Comparison of ENCODE assay signal across 8 cellular contexts in genomic region chr11:6682936-6683861, GRCh38. TPM values are rescaled to one million over a fixed set of nuclear protein-coding genes. Genes with fewer than 3 reads are reported as not detected.
DNase-seq lines count a peak whose midpoint lies in the region; ATAC-seq and TF ChIP-seq lines count a peak whose summit lies in the region.

MRPL17 (minus strand) TSS chr11:6683340; CDS start chr11:6683296, 44 bp downstream.

- no peaks in the 10 kb centered on the region for H4K20me1 ChIP-seq in hepatocyte (ENCODE audit: insufficient read depth, poor library complexity, severe bottlenecking)

- peak; percentile 92 for ATAC-seq in GM18511 (IDR thresholded peaks at IDR 0.05; ENCODE audit: unreplicated experiment)
- ATAC-seq in HG03039 (IDR thresholded peaks at IDR 0.05; ENCODE audit: unreplicated experiment) = peak; percentile 88

- peaks cover 10% of the 10 kb centered on the region for H3K4me1 ChIP-seq in hepatocyte (ENCODE audit: insufficient read depth)

- H3K36me3 ChIP-seq in hepatocyte (replicated peaks; ENCODE audit: insufficient read depth, low read depth) = no peaks in the 10 kb centered on the region

- no peaks in the 10 kb centered on the region for H3K27me3 ChIP-seq in hepatocyte

- TF ChIP-seq CTCF in 22Rv1 (IDR thresholded peaks at IDR 0.05) (peak; percentile 95), hepatocyte (IDR thresholded peaks at IDR 0.05; ENCODE audit: poor library complexity) (peak; percentile 94)

- H3K9me3 ChIP-seq in hepatocyte (ENCODE audit: low read depth) = no peaks in the 10 kb centered on the region

- H3K4me2 ChIP-seq in hepatocyte = peak within 1 kb of the TSS; percentile 89

- 2% methylated on average over 70 of the region's 70 CpGs for WGBS in hepatocyte (ENCODE audit: low lambda C conversion rate, missing lambda C conversion rate)

- peak within 1 kb of the TSS; percentile 43 for H3K4me3 ChIP-seq in hepatocyte

- H3K27ac ChIP-seq in 22Rv1 (peak within 1 kb of the TSS; percentile 75), hepatocyte (peak within 1 kb of the TSS; percentile 85)

- peak; percentile 98 for DNase-seq in NCI-H2081 (lab: John Stamatoyannopoulos, UW)
- peak; percentile 96 for DNase-seq in T1000 (lab: John Stamatoyannopoulos, UW)
- peak; percentile 100 for DNase-seq in astrocyte of the hippocampus (ENCODE audit: low read depth, low spot score)
- peak; percentile 99 for DNase-seq in hepatocyte (ENCODE audit: low spot score)
- peak; percentile 97 for DNase-seq in renal cortical epithelial cell (ENCODE audit: low read depth)

- H3K9me2 ChIP-seq in hepatocyte (replicated peaks; ENCODE audit: insufficient read depth) = no peaks in the 10 kb centered on the region

- peaks cover 21% of the 10 kb centered on the region for H3K79me2 ChIP-seq in hepatocyte

- peak within 1 kb of the TSS; percentile 81 for H2AFZ ChIP-seq in hepatocyte

RNA-seq across cellular contexts. Expression of gene MRPL17, which starts in this region (rescaled TPM):
- total RNA-seq in hepatocyte (34.5 and 71.9 TPM in 2 replicates), renal cortical epithelial cell (27.2 and 49.8 TPM in 2 replicates)
- polyA plus RNA-seq in hepatocyte = 62.7 and 71.9 TPM in 2 replicates

Comparison
In these comparisons a context has a peak if more than half of its experiments do, and no peak if none do; other contexts are left out.
1. Peak in every context shown above with its lines: DNase-seq, ATAC-seq, H3K4me3 ChIP-seq and H3K27ac ChIP-seq.